18 cellular contexts compared by ENCODE assay signal in genomic region chrX:77693594-77693993, GRCh38.
DNase-seq lines count a peak whose midpoint lies in the region; ATAC-seq and TF ChIP-seq lines count a peak whose summit lies in the region.
"Had no signal": no experiment of that assay in that cellular context is flagged by ENCODE, and none has a peak within 500 bp of the region (broad histone marks: within the 10 kb centered on the region; RNA-seq: fewer than 3 reads in every experiment).

No MANE protein-coding gene starts in this region.

- H3K27ac ChIP-seq in esophagus muscularis mucosa (replicated peaks in 1 of 4) (no peak overlapping the region), gastrocnemius medialis (no peak overlapping the region)
- H3K27ac ChIP-seq: BLaER1, coronary artery, Peyer's patch, prostate gland had no signal

- TF ChIP-seq POLR2A in esophagus muscularis mucosa (IDR thresholded peaks at IDR 0.05; ENCODE audit: low read depth) (no peak), gastrocnemius medialis (IDR thresholded peaks at IDR 0.05) (no peak)

- H3K4me1 ChIP-seq in esophagus muscularis mucosa (peaks cover 0 to 17% (median 4%) of the 10 kb centered on the region in 4 donors), gastrocnemius medialis (no peaks in the 10 kb centered on the region)
- H3K4me1 ChIP-seq: BLaER1, Peyer's patch, prostate gland had no signal

- H3K4me3 ChIP-seq in esophagus muscularis mucosa (no peak overlapping the region), gastrocnemius medialis (no peak overlapping the region)
- H3K4me3 ChIP-seq: BLaER1, coronary artery, MG63, Peyer's patch, prostate gland, spleen had no signal

- peak; percentile 3 for DNase-seq in GM10266 (ENCODE audit: extremely low spot score)
- DNase-seq in central memory CD8-positive, alpha-beta T cell (ENCODE audit: low spot score in 2 of 2): no peak
- no peak for DNase-seq in esophagus muscularis mucosa (ENCODE audit: extremely low spot score)
- no peak for DNase-seq in gastrocnemius medialis
- no peak for DNase-seq in NCI-H526 (lab: John Stamatoyannopoulos, UW)
- DNase-seq: H9, MG63, NCI-H1930, NCI-H524, Peyer's patch, spleen had no signal

- 65% methylated on average over 5 of the region's 5 CpGs for WGBS in esophagus muscularis mucosa

- TF ChIP-seq CTCF in GM10266 (IDR thresholded peaks at IDR 0.05; ENCODE audit: control insufficient read depth, insufficient read depth, low read depth, missing control alignments) (no peak), esophagus muscularis mucosa (IDR thresholded peaks at IDR 0.05) (no peak), gastrocnemius medialis (IDR thresholded peaks at IDR 0.05 in 4 of 5, conservative IDR thresholded peaks at IDR 0.05 in 1 of 5) (no peak)

- H3K36me3 ChIP-seq in esophagus muscularis mucosa (peaks cover 0 to 5% (median under 1%) of the 10 kb centered on the region in 4 donors), gastrocnemius medialis (no peaks in the 10 kb centered on the region)
- H3K36me3 ChIP-seq: Peyer's patch, prostate gland had no signal

- no peak for TF ChIP-seq EP300 in esophagus muscularis mucosa (IDR thresholded peaks at IDR 0.05)

- ATAC-seq in GM18868 (IDR thresholded peaks at IDR 0.05; ENCODE audit: unreplicated experiment): peak; percentile 59
- peak; percentile 46 for ATAC-seq in HG03108 (IDR thresholded peaks at IDR 0.05; ENCODE audit: unreplicated experiment)
- no peak for ATAC-seq in central memory CD8-positive, alpha-beta T cell (replicated peaks; ENCODE audit: extremely low read depth, poor library complexity, severe bottlenecking)
- no peak for ATAC-seq in gastrocnemius medialis
- ATAC-seq: SK-N-SH treated with all-trans-retinoic acid at 6 μM for 48 hours had no signal

- no peak overlapping the region for H3K4me3 Mint-ChIP-seq in central memory CD8-positive, alpha-beta T cell
- H3K4me3 Mint-ChIP-seq: H9, type B pancreatic cell had no signal

- peaks cover 24% of the 10 kb centered on the region for H3K36me3 Mint-ChIP-seq in central memory CD8-positive, alpha-beta T cell (ENCODE audit: insufficient read depth)
- H3K36me3 Mint-ChIP-seq: type B pancreatic cell had no signal

- H3K27me3 Mint-ChIP-seq in central memory CD8-positive, alpha-beta T cell: no peaks in the 10 kb centered on the region
- H3K27me3 Mint-ChIP-seq: type B pancreatic cell had no signal

- no peaks in the 10 kb centered on the region for H3K27me3 ChIP-seq in esophagus muscularis mucosa
- no peaks in the 10 kb centered on the region for H3K27me3 ChIP-seq in gastrocnemius medialis
- H3K27me3 ChIP-seq: MG63, Peyer's patch, spleen had no signal

- H3K27ac Mint-ChIP-seq in central memory CD8-positive, alpha-beta T cell (ENCODE audit: low read depth): peak overlapping the region; percentile 84
- H3K27ac Mint-ChIP-seq: H9, type B pancreatic cell had no signal

- H3K9me3 ChIP-seq in esophagus muscularis mucosa (no peaks in the 10 kb centered on the region), gastrocnemius medialis (no peaks in the 10 kb centered on the region)
- H3K9me3 ChIP-seq: BLaER1, MG63, Peyer's patch, prostate gland, spleen had no signal

- in situ Hi-C loops in gastrocnemius medialis (cut with MboI; ENCODE audit: low sequenced_read_pairs in 4 of 4): no loop called here

- H3K9me3 Mint-ChIP-seq in central memory CD8-positive, alpha-beta T cell: no peaks in the 10 kb centered on the region
- H3K9me3 Mint-ChIP-seq: type B pancreatic cell had no signal

- intact Hi-C loops in esophagus muscularis mucosa (cut with DNase I) (no loop called here), gastrocnemius medialis (cut with DNase I; ENCODE audit: low total_unique reads) (no loop called here)

- H3K4me1 Mint-ChIP-seq in central memory CD8-positive, alpha-beta T cell: peaks cover 8% of the 10 kb centered on the region
- H3K4me1 Mint-ChIP-seq: H9 had no signal

Comparison
In these comparisons a context has a peak if more than half of its experiments do, and no peak if none do; other contexts are left out.
1. ATAC-seq: peak in GM18868 (single experiment) and HG03108 (single experiment); none in central memory CD8-positive, alpha-beta T cell (single experiment) and gastrocnemius medialis (0 of 2).